ENCODE assay signal across 1 cellular context in genomic region chr4:87232241-87232640, GRCh38.
TF ChIP-seq lines count a peak whose summit lies in the region.

No MANE protein-coding gene starts in this region.

TF ChIP-seq in K562, 482 proteins besides CTCF, POLR2A, EP300 and RAD21 (continued from another document):
- TF ChIP-seq TRIM25 (IDR thresholded peaks at IDR 0.05; ENCODE audit: borderline replicate concordance) (no peak), RCOR1 (IDR thresholded peaks at IDR 0.05; ENCODE audit: borderline replicate concordance in 1 of 2, low read depth in 2 of 2, low read length in 2 of 2) (no peak), ZBTB8A (IDR thresholded peaks at IDR 0.05; ENCODE audit: partially characterized antibody) (no peak), SMAD4 (CRISPR knock-in tag; conservative IDR thresholded peaks at IDR 0.05) (no peak), MLX (CRISPR knock-in tag; conservative IDR thresholded peaks at IDR 0.05) (no peak), ZNF212 (CRISPR knock-in tag; IDR thresholded peaks at IDR 0.05) (no peak), MTA2 (IDR thresholded peaks at IDR 0.05; ENCODE audit: low read depth) (no peak), FOXO4 (CRISPR knock-in tag; IDR thresholded peaks at IDR 0.05) (no peak), ATF1 (CRISPR knock-in tag; IDR thresholded peaks at IDR 0.05) (no peak), ATF1 (tag; IDR thresholded peaks at IDR 0.05) (no peak), KDM5B (IDR thresholded peaks at IDR 0.05; ENCODE audit: insufficient replicate concordance, low read depth, low read length) (no peak), E2F4 (CRISPR knock-in tag; IDR thresholded peaks at IDR 0.05; ENCODE audit: low read depth) (no peak), ZNF133 (CRISPR knock-in tag; IDR thresholded peaks at IDR 0.05) (no peak), ZNF707 (CRISPR knock-in tag; conservative IDR thresholded peaks at IDR 0.05) (no peak), PATZ1 (CRISPR knock-in tag; IDR thresholded peaks at IDR 0.05; ENCODE audit: borderline replicate concordance) (no peak), ZNF77 (CRISPR knock-in tag; IDR thresholded peaks at IDR 0.05) (no peak), ZNF140 (CRISPR knock-in tag; IDR thresholded peaks at IDR 0.05) (no peak), ID3 (CRISPR knock-in tag; IDR thresholded peaks at IDR 0.05) (no peak), ID3 (tag; IDR thresholded peaks at IDR 0.05) (no peak), ZNF561 (CRISPR knock-in tag; conservative IDR thresholded peaks at IDR 0.05) (no peak), ZNF174 (CRISPR knock-in tag; IDR thresholded peaks at IDR 0.05) (no peak), POLR2H (tag; IDR thresholded peaks at IDR 0.05; ENCODE audit: low read depth) (peak; percentile 39), HSF4 (CRISPR knock-in tag; IDR thresholded peaks at IDR 0.05; ENCODE audit: borderline replicate concordance) (no peak), ATF3 (IDR thresholded peaks at IDR 0.05) (peak; percentile 82), ATF3 (CRISPR knock-in tag; conservative IDR thresholded peaks at IDR 0.05) (no peak), TGIF2 (CRISPR knock-in tag; IDR thresholded peaks at IDR 0.05) (no peak), ATF7 (IDR thresholded peaks at IDR 0.05) (peak; percentile 58), USF2 (CRISPR knock-in tag; IDR thresholded peaks at IDR 0.05) (no peak), FIP1L1 (IDR thresholded peaks at IDR 0.05; ENCODE audit: low read depth, low read length, poor library complexity, severe bottlenecking) (no peak), ZNF79 (CRISPR knock-in tag; IDR thresholded peaks at IDR 0.05; ENCODE audit: low read depth) (no peak), EP400 (IDR thresholded peaks at IDR 0.05) (peak; percentile 52)
TF ChIP-seq in K562: peak in this region for 20.
